ENCODE assay signal across 7 cellular contexts in genomic region chr6:32115623-32116022, GRCh38. TPM values are rescaled to one million over a fixed set of nuclear protein-coding genes. Genes with fewer than 3 reads are reported as not detected.
A peak's percentile ranks its signal among the peaks of the same experiment; 100 is the strongest.
DNase-seq lines count a peak whose midpoint lies in the region; ATAC-seq and TF ChIP-seq lines count a peak whose summit lies in the region.
"Had no signal": no experiment of that assay in that cellular context is flagged by ENCODE, and none has a peak within 500 bp of the region (broad histone marks: within the 10 kb centered on the region; RNA-seq: fewer than 3 reads in every experiment).

No MANE protein-coding gene starts in this region.

- H3K36me3 Mint-ChIP-seq in CD8-positive, alpha-beta T cell: peaks cover 62% of the 10 kb centered on the region

- no peaks in the 10 kb centered on the region for H3K9me3 ChIP-seq in CD8-positive, alpha-beta T cell (ENCODE audit: low read length)
- H3K9me3 ChIP-seq in esophagus muscularis mucosa: no peaks in the 10 kb centered on the region
- H3K9me3 ChIP-seq: sigmoid colon had no signal

- no peaks in the 10 kb centered on the region for H3K9me3 Mint-ChIP-seq in CD8-positive, alpha-beta T cell

- peaks cover 7% of the 10 kb centered on the region for H3K4me1 Mint-ChIP-seq in CD8-positive, alpha-beta T cell (ENCODE audit: low read depth)

- H3K36me3 ChIP-seq in CD8-positive, alpha-beta T cell (ENCODE audit: insufficient read depth, low read length): peaks cover 25% of the 10 kb centered on the region
- H3K36me3 ChIP-seq in esophagus muscularis mucosa: peaks cover 29 to 59% (median 57%) of the 10 kb centered on the region in 4 donors

- no peaks in the 10 kb centered on the region for H3K27me3 ChIP-seq in CD8-positive, alpha-beta T cell (ENCODE audit: insufficient read depth, low read length)
- no peaks in the 10 kb centered on the region for H3K27me3 ChIP-seq in esophagus muscularis mucosa
- H3K27me3 ChIP-seq: sigmoid colon had no signal

- H3K4me3 Mint-ChIP-seq in CD8-positive, alpha-beta T cell: no peak overlapping the region

- peak overlapping the region; percentile 55 for H3K27ac Mint-ChIP-seq in CD8-positive, alpha-beta T cell

- no peak for TF ChIP-seq EP300 in esophagus muscularis mucosa (IDR thresholded peaks at IDR 0.05)

- intact Hi-C loops in CD8-positive, alpha-beta T cell (cut with DNase I, micrococcal nuclease): no loop called here
- intact Hi-C loops in esophagus muscularis mucosa (cut with DNase I): no loop called here

- TF ChIP-seq CTCF in CD8-positive, alpha-beta T cell (IDR thresholded peaks at IDR 0.05): no peak
- no peak for TF ChIP-seq CTCF in esophagus muscularis mucosa (IDR thresholded peaks at IDR 0.05)

- no peak for TF ChIP-seq POLR2A in esophagus muscularis mucosa (IDR thresholded peaks at IDR 0.05; ENCODE audit: low read depth)

- WGBS in esophagus muscularis mucosa: 82% methylated on average over 4 of the region's 6 CpGs

- no peak overlapping the region for H3K27ac ChIP-seq in CD8-positive, alpha-beta T cell (ENCODE audit: low read depth, low read length)
- H3K27ac ChIP-seq in esophagus muscularis mucosa (replicated peaks in 1 of 4): peak overlapping the region; percentile 77 to 83 (median 81)

- H3K27me3 Mint-ChIP-seq in CD8-positive, alpha-beta T cell (ENCODE audit: low read depth): no peaks in the 10 kb centered on the region

- CTCF ChIA-PET in CD8-positive, alpha-beta T cell (lab: Charles Lee): interaction anchor here (1.4 to 1.7 kb wide), 2 partner anchors 11 to 68 kb away, joined by 4 read pairs; partner anchors contain the start of gene ATF6B

- H3K4me3 ChIP-seq in CD8-positive, alpha-beta T cell (ENCODE audit: low read depth, low read length): no peak overlapping the region
- no peak overlapping the region for H3K4me3 ChIP-seq in esophagus muscularis mucosa
- H3K4me3 ChIP-seq: sigmoid colon had no signal

- no peak for DNase-seq in CD8-positive, alpha-beta T cell
- no peak for DNase-seq in esophagus muscularis mucosa (ENCODE audit: extremely low spot score)
- DNase-seq in NCI-H2107 (lab: John Stamatoyannopoulos, UW): no peak
- DNase-seq: activated naive CD4-positive, alpha-beta T cell; NCI-H187; sigmoid colon had no signal

- POLR2A ChIA-PET in CD8-positive, alpha-beta T cell (lab: Charles Lee): interaction anchor here (1.0 kb wide), 1 partner anchor 15 kb away, joined by 3 read pairs; the partner anchor contains the start of gene FKBPL

- H3K4me1 ChIP-seq in CD8-positive, alpha-beta T cell (ENCODE audit: insufficient read depth, low read length): no peaks in the 10 kb centered on the region
- H3K4me1 ChIP-seq in esophagus muscularis mucosa: peaks cover 50 to 69% (median 62%) of the 10 kb centered on the region in 4 donors

- ATAC-seq in CD8-positive, alpha-beta T cell: no peak
- ATAC-seq in GM18867 (IDR thresholded peaks at IDR 0.05; ENCODE audit: unreplicated experiment): no peak

RNA-seq across cellular contexts. Expression of gene TNXB, which starts 6.5 kb away (rescaled TPM):
- 10 to 100 TPM in 1 of 2 experiments, 1 to 10 TPM in 1; 9.7 to 13.8 TPM for total RNA-seq in CD8-positive, alpha-beta T cell
- total RNA-seq in esophagus muscularis mucosa: 100 to 1,000 TPM; 223 to 525 (median 326) TPM

RNA-seq across cellular contexts. Expression of gene ATF6B, which starts 12.4 kb away (rescaled TPM):
- 10 to 100 TPM; 69.3 to 72.5 TPM for total RNA-seq in CD8-positive, alpha-beta T cell
- 10 to 100 TPM; 17.7 to 37.4 (median 27.2) TPM for total RNA-seq in esophagus muscularis mucosa

RNA-seq across cellular contexts. Expression of gene FKBPL, which starts 14.5 kb away (rescaled TPM):
- total RNA-seq in CD8-positive, alpha-beta T cell: under 1 TPM; 0.58 to 0.76 TPM
- total RNA-seq in esophagus muscularis mucosa: 1 to 10 TPM; 2.7 to 6.3 (median 3.9) TPM

RNA-seq across cellular contexts. Expression of gene PRRT1, which starts 36.1 kb away (rescaled TPM):
- total RNA-seq in CD8-positive, alpha-beta T cell: 1 to 10 TPM; 3.1 to 3.8 TPM
- 1 to 10 TPM; 2.7 to 4.4 (median 4.0) TPM for total RNA-seq in esophagus muscularis mucosa

RNA-seq across cellular contexts. Expression of gene PPT2, which starts 38.3 kb away (rescaled TPM):
- 10 to 100 TPM; 11.1 to 25.5 TPM for total RNA-seq in CD8-positive, alpha-beta T cell
- 10 to 100 TPM; 14.9 to 31.4 (median 20.8) TPM for total RNA-seq in esophagus muscularis mucosa

Comparison
In these comparisons a context has a peak if more than half of its experiments do, and no peak if none do; other contexts are left out.
1. RNA of gene TNXB, which starts 6.5 kb away (total RNA-seq): 223 to 525 TPM in esophagus muscularis mucosa; 9.7 to 13.8 TPM in CD8-positive, alpha-beta T cell; every median in the first group is over 10 times any median in the second.